8 cellular contexts compared by ENCODE assay signal in genomic region chr1:245154429-245155185, GRCh38. TPM values are rescaled to one million over a fixed set of nuclear protein-coding genes. Genes with fewer than 3 reads are reported as not detected.
DNase-seq lines count a peak whose midpoint lies in the region; ATAC-seq and TF ChIP-seq lines count a peak whose summit lies in the region.

KIF26B (plus strand) TSS chr1:245154985; CDS start chr1:245155425, 440 bp downstream.

- TF ChIP-seq CTCF in coronary artery (IDR thresholded peaks at IDR 0.05) (no peak), left lung (IDR thresholded peaks at IDR 0.05) (no peak)

- H3K4me1 ChIP-seq in HUES64 (ENCODE audit: insufficient read depth, low read length) (peaks cover 12% of the 10 kb centered on the region; the same call in 1 of the 2 replicates), left lung (peaks cover 4 to 47% of the 10 kb centered on the region in 2 donors)

- H3K27ac ChIP-seq in HUES64 (ENCODE audit: low read depth, low read length) (no peak within 1 kb of the TSS), coronary artery (no peak within 1 kb of the TSS), left lung (peak within 1 kb of the TSS in 1 of 2 donors; percentile 41)

- no peaks in the 10 kb centered on the region for H3K9me3 ChIP-seq in HUES64 (ENCODE audit: insufficient read depth, low read depth, low read length)
- H3K9me3 ChIP-seq in left lung, result no peaks in the 10 kb centered on the region

- H3K27me3 ChIP-seq in HUES64 (ENCODE audit: insufficient read depth, low read length) (peaks cover 69% of the 10 kb centered on the region), left lung (peaks cover 0 to 84% of the 10 kb centered on the region in 2 donors)

- intact Hi-C loops in left lung (cut with DNase I), result loop anchor here in 1 of 2 donors (5.0 to 10.0 kb wide), 3 partner anchors 850 to 1338 kb away; no protein-coding TSS in a partner anchor

- H3K4me3 ChIP-seq in HUES64 (ENCODE audit: low read length), result peak within 1 kb of the TSS; percentile 66
- peak within 1 kb of the TSS; percentile 73 for H3K4me3 ChIP-seq in coronary artery
- H3K4me3 ChIP-seq in left lung, result peak within 1 kb of the TSS; percentile 39 to 48

- ATAC-seq in left lung, result peak; percentile 5
- no peak for ATAC-seq in HG02798 (IDR thresholded peaks at IDR 0.05; ENCODE audit: poor library complexity, unreplicated experiment)
- ATAC-seq in HG03457 (IDR thresholded peaks at IDR 0.05; ENCODE audit: unreplicated experiment), result no peak

- H3K9ac ChIP-seq in HUES64 (ENCODE audit: low read depth, low read length), result peak within 1 kb of the TSS; percentile 46; the same call in 1 of the 2 replicates

- H3K36me3 ChIP-seq in HUES64 (ENCODE audit: insufficient read depth, low read length) (no peaks in the 10 kb centered on the region), left lung (no peaks in the 10 kb centered on the region)

- under 1% methylated on average over 81 of the region's 81 CpGs for WGBS in HUES64

- DNase-seq in D341Med (ENCODE audit: low spot score), result peak; percentile 81
- DNase-seq in SW480 (ENCODE audit: low spot score), result peak; percentile 76
- DNase-seq in coronary artery (ENCODE audit: low spot score), result no peak
- peak in 1 of 2 donors; percentile 82 for DNase-seq in left lung
- peak; percentile 51 for DNase-seq in stimulated activated CD8-positive, alpha-beta memory T cell treated with anti-CD3 and anti-CD28 coated beads, Interleukin-4, amount 100 ng/mL, for 48 hours

RNA-seq across cellular contexts. Expression of gene KIF26B, which starts in this region (rescaled TPM):
- polyA plus RNA-seq in HUES64 (2013, experiment 1 of 2), result 2.0 TPM
- 3.2 TPM for polyA plus RNA-seq in HUES64 (2013, experiment 2 of 2)
- 10 to 100 TPM in 1 of 2 donors, 1 to 10 TPM in 1; 7.6 to 28.3 TPM for total RNA-seq in left lung
